ENCODE assay signal across 22 cellular contexts in the genomic region with DNA sequence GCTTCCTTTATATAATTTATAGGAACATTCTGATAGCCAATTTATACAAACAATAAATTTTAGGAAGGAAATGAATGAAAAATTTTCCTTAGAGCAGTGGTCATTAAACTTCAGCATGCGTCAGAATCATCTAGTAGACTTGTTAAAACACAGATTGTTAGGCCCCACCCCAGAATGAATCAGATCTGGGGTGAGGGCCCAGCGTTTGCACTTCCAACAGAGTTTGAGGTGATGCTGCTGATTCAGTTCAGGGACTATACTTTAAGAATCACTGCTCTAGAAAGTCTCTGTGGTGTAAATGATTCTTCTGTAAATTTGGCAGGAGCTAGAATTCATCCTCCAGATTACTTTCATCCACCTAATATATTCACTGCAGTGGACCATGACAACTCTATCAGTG.
DNase-seq lines count a peak whose midpoint lies in the region; TF ChIP-seq lines count a peak whose summit lies in the region.
"Had no signal": no experiment of that assay in that cellular context is flagged by ENCODE, and none has a peak within 500 bp of the region (broad histone marks: within the 10 kb centered on the region; RNA-seq: fewer than 3 reads in every experiment).

No MANE protein-coding gene starts in this region.

- no peak for TF ChIP-seq CTCF in AG04450 (IDR thresholded peaks at IDR 0.05; ENCODE audit: low read depth, low read length)
- TF ChIP-seq CTCF in fibroblast of the aortic adventitia (IDR thresholded peaks at IDR 0.05; ENCODE audit: insufficient read depth, low read length) = no peak
- TF ChIP-seq CTCF in BE2C (IDR thresholded peaks at IDR 0.05; ENCODE audit: low read depth, low read length) = no peak

- peak; percentile 2 for DNase-seq in AG04450 (ENCODE audit: low read depth, low spot score)
- peak; percentile 10 for DNase-seq in HS-5 (ENCODE audit: low read depth)
- peak; percentile 72 for DNase-seq in astrocyte of the hippocampus (ENCODE audit: low read depth, low spot score)
- peak; percentile 79 for DNase-seq in fibroblast of the aortic adventitia (ENCODE audit: low read depth)
- no peak for DNase-seq in activated effector memory CD4-positive, alpha-beta T cell treated with anti-CD3 and anti-CD28 coated beads, Interleukin-2, amount 50 U/mL, for 16 hours
- no peak for DNase-seq in NCI-H2227 treated with DMSO at 0.1 percent for 48 hours (lab: John Stamatoyannopoulos, UW)
- no peak for DNase-seq in BE2C
- no peak for DNase-seq in middle frontal gyrus (ENCODE audit: extremely low spot score, low spot score)
- DNase-seq: activated CD4-positive, alpha-beta memory T cell treated with anti-CD3 and anti-CD28 coated beads for 36 hours; activated T-cell treated with anti-CD3 and anti-CD28 coated beads, Interleukin-2, amount 50 U/mL, for 24 hours; CD4-positive, alpha-beta memory T cell; left lung; NCI-H1105 treated with DMSO at 0.1 percent for 48 hours; NCI-H2107; NCI-H748 treated with DMSO at 0.1 percent for 48 hours; PC-9; T-helper 2 cell; transverse colon had no signal

- POLR2A ChIA-PET in AG04450 (lab: Yijun Ruan, JAX) = no interaction called here

- no peaks in the 10 kb centered on the region for H3K4me1 ChIP-seq in BE2C
- H3K4me1 ChIP-seq: A549, left lung, transverse colon had no signal

- H3K27ac ChIP-seq in AG04450 (ENCODE audit: low read depth, low read length) = no peak overlapping the region
- H3K27ac ChIP-seq: A549, HL-60, KMS-11, left lung, neutrophil, PC-9, transverse colon had no signal

- H3K27me3 ChIP-seq in AG04450 (ENCODE audit: control insufficient read depth, insufficient read depth, low read length) = no peaks in the 10 kb centered on the region
- H3K27me3 ChIP-seq in BE2C = no peaks in the 10 kb centered on the region
- H3K27me3 ChIP-seq: left lung, neutrophil, transverse colon had no signal

- no peak overlapping the region for H3K4me3 ChIP-seq in AG04450 (ENCODE audit: low read depth, low read length)
- no peak overlapping the region for H3K4me3 ChIP-seq in fibroblast of the aortic adventitia (ENCODE audit: low read depth, low read length)
- no peak overlapping the region for H3K4me3 ChIP-seq in BE2C (ENCODE audit: low read depth, low read length)
- H3K4me3 ChIP-seq: A549, left lung, PC-9, transverse colon had no signal

- CTCF ChIA-PET in AG04450 (lab: Charles Lee) = no interaction called here

- no peaks in the 10 kb centered on the region; the same call in 1 of the 2 replicates for H3K36me3 ChIP-seq in BE2C

- H3K9me3 ChIP-seq in AG04450 (ENCODE audit: control insufficient read depth, insufficient read depth, low read length) = no peaks in the 10 kb centered on the region
- H3K9me3 ChIP-seq in BE2C = no peaks in the 10 kb centered on the region
- H3K9me3 ChIP-seq: A549, left lung, neutrophil, transverse colon had no signal

Comparison
In these comparisons a context has a peak if more than half of its experiments do, and no peak if none do; other contexts are left out.
1. DNase-seq: peak in AG04450 (single experiment), HS-5 (single experiment), astrocyte of the hippocampus (single experiment) and fibroblast of the aortic adventitia (single experiment); none in activated effector memory CD4-positive, alpha-beta T cell treated with anti-CD3 and anti-CD28 coated beads, Interleukin-2, amount 50 U/mL, for 16 hours (single experiment), NCI-H2227 treated with DMSO at 0.1 percent for 48 hours (single experiment), BE2C (single experiment) and middle frontal gyrus (single experiment).